Comparison of ENCODE assay signal across 15 cellular contexts in the genomic region with DNA sequence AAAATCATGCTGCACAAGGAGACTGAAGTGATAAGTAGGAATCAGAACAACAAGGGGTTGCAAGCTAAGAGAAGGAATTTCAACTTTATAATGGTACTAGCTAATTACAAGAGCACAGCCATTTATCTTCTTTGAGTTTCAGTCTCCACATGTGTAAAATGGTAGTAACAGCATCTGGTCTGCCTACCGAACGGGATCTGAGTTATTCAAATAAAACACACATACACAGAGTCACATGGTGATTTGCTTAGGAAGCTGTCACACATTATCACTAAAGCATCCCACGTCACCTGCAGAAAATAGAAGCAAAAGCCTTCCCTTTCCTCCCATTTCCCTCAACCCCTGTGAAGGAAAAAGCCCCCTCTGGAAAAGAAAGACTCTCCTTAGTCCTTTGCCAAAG.
A peak's percentile ranks its signal among the peaks of the same experiment; 100 is the strongest.
DNase-seq lines count a peak whose midpoint lies in the region; ATAC-seq and TF ChIP-seq lines count a peak whose summit lies in the region.
"Had no signal": no experiment of that assay in that cellular context is flagged by ENCODE, and none has a peak within 500 bp of the region (broad histone marks: within the 10 kb centered on the region; RNA-seq: fewer than 3 reads in every experiment).

No MANE protein-coding gene starts in this region.

- H3K4me2 ChIP-seq in BLaER1 (peak overlapping the region; percentile 49), neural progenitor cell (peak overlapping the region; percentile 77)
- H3K4me2 ChIP-seq: A549 had no signal

- no peaks in the 10 kb centered on the region for H3K9me3 Mint-ChIP-seq in neural progenitor cell
- H3K9me3 Mint-ChIP-seq: CD4-positive, alpha-beta T cell had no signal

- no peaks in the 10 kb centered on the region for H4K20me1 ChIP-seq in BLaER1
- H4K20me1 ChIP-seq in neural progenitor cell (ENCODE audit: low read depth) = peaks cover 8% of the 10 kb centered on the region

- H3K4me3 ChIP-seq in BLaER1 (no peak overlapping the region), HUES48 (ENCODE audit: low read depth, low read length) (no peak overlapping the region), neural progenitor cell (no peak overlapping the region)
- H3K4me3 ChIP-seq: A549, GM12878, GM23248 had no signal

- H3K36me3 Mint-ChIP-seq in neural progenitor cell = no peaks in the 10 kb centered on the region

- H3K79me2 ChIP-seq in neural progenitor cell (ENCODE audit: low read depth) = no peaks in the 10 kb centered on the region

- no peaks in the 10 kb centered on the region for H3K36me3 ChIP-seq in BLaER1
- no peaks in the 10 kb centered on the region for H3K36me3 ChIP-seq in HUES48 (ENCODE audit: control insufficient read depth, insufficient read depth, low read length)
- H3K36me3 ChIP-seq in neural progenitor cell = no peaks in the 10 kb centered on the region

- peaks cover 2% of the 10 kb centered on the region for H3K27me3 Mint-ChIP-seq in neural progenitor cell (ENCODE audit: insufficient read depth, low read depth)
- H3K27me3 Mint-ChIP-seq: CD4-positive, alpha-beta T cell had no signal

- ATAC-seq in HG03469 (IDR thresholded peaks at IDR 0.05; ENCODE audit: unreplicated experiment) = no peak
- ATAC-seq: A549, HepG2 had no signal

- no peak overlapping the region for H3K27ac Mint-ChIP-seq in neural progenitor cell
- H3K27ac Mint-ChIP-seq: CD4-positive, alpha-beta T cell had no signal

- H3K27me3 ChIP-seq in BLaER1 = no peaks in the 10 kb centered on the region
- no peaks in the 10 kb centered on the region for H3K27me3 ChIP-seq in HUES48 (ENCODE audit: control insufficient read depth, insufficient read depth, low read length)
- H3K27me3 ChIP-seq in neural progenitor cell = no peaks in the 10 kb centered on the region

- H3K9me3 ChIP-seq in BLaER1 (0 out of 2 replicates have a peak, but pooled peaks cover 4% of the 10 kb centered on the region), HUES48 (ENCODE audit: control insufficient read depth, insufficient read depth, low read length) (no peaks in the 10 kb centered on the region), neural progenitor cell (ENCODE audit: low read depth) (no peaks in the 10 kb centered on the region)
- H3K9me3 ChIP-seq: A549 had no signal

- peak overlapping the region; percentile 32 for H3K27ac ChIP-seq in BLaER1
- H3K27ac ChIP-seq in HUES48 (ENCODE audit: low read depth, low read length) = peak overlapping the region; percentile 77
- H3K27ac ChIP-seq in neural progenitor cell = peak overlapping the region; percentile 49
- H3K27ac ChIP-seq: A549, GM23248 had no signal

- TF ChIP-seq CTCF in neural progenitor cell (IDR thresholded peaks at IDR 0.05) = no peak

- DNase-seq in NCI-H526 treated with DMSO at 0.1 percent for 48 hours (lab: John Stamatoyannopoulos, UW) = peak; percentile 61
- no peak for DNase-seq in neural progenitor cell (ENCODE audit: low spot score)
- no peak for DNase-seq in head of caudate nucleus
- DNase-seq in iPS-NIHi11 (ENCODE audit: low spot score) = no peak
- DNase-seq: C1 segment of cervical spinal cord; CD4-positive, alpha-beta T cell; DMS79; GM23248; H7 had no signal

- no peak overlapping the region for H3K4me3 Mint-ChIP-seq in neural progenitor cell
- H3K4me3 Mint-ChIP-seq: CD4-positive, alpha-beta T cell had no signal

- H3K9ac ChIP-seq in BLaER1 = no peak overlapping the region
- H3K9ac ChIP-seq in HUES48 (ENCODE audit: low read depth, low read length) = no peak overlapping the region
- no peak overlapping the region for H3K9ac ChIP-seq in neural progenitor cell
- H3K9ac ChIP-seq: GM23248 had no signal

- no peak overlapping the region for H2AFZ ChIP-seq in neural progenitor cell (replicated peaks)
- H2AFZ ChIP-seq: GM23248 had no signal

- intact Hi-C loops in head of caudate nucleus (cut with DNase I) = no loop called here

- H3K4me1 Mint-ChIP-seq in neural progenitor cell = peaks cover 15% of the 10 kb centered on the region

- H3K4me1 ChIP-seq in BLaER1 = peaks cover 19% of the 10 kb centered on the region
- peaks cover 50% of the 10 kb centered on the region for H3K4me1 ChIP-seq in HUES48 (ENCODE audit: control insufficient read depth, insufficient read depth, low read length)
- H3K4me1 ChIP-seq in neural progenitor cell = peaks cover 65% of the 10 kb centered on the region
- H3K4me1 ChIP-seq: A549 had no signal

- H3F3A ChIP-seq in neural progenitor cell (ENCODE audit: low read depth) = peaks cover 41% of the 10 kb centered on the region
